26 cellular contexts compared by ENCODE assay signal in the genomic region with DNA sequence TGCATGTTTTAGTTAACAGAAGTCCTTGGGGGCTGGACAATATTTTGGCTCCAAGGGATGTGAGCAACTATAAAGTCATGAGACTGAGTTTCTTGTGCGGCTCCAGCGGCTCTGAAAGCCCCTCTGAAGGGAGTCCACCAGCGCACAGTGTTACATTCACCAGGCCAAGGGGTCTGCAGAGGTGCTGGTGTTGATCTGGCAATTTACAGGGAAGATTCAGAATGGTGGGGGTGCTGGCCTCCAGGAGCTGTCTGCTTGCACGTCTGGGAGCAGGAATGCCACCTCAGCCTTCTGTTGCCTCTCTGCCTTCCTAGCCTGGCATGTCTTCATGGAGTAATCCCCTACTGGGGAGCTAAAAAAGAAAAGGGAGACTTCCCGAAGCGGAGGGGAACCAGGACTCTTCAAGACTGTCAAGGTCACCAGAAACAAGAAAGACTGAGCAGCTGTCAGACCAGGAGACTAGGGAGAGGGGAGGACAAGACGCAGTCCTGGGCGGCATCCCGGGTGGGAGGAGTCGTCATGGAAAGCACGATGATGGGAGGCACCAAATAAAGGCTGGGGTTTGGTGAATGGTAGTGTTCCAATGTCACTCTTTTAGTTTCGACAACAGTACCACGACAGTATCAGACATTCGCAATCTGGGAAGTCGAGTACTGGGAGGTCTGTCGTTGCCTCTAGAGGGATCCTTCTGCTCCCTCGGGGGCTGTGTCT. TPM values are rescaled to one million over a fixed set of nuclear protein-coding genes. Genes with fewer than 3 reads are reported as not detected.
A peak's percentile ranks its signal among the peaks of the same experiment; 100 is the strongest.
DNase-seq lines count a peak whose midpoint lies in the region; ATAC-seq, FAIRE-seq and TF ChIP-seq lines count a peak whose summit lies in the region.
"Had no signal": no experiment of that assay in that cellular context is flagged by ENCODE, and none has a peak within 500 bp of the region (broad histone marks: within the 10 kb centered on the region; RNA-seq: fewer than 3 reads in every experiment).

No MANE protein-coding gene starts in this region.

- no peaks in the 10 kb centered on the region for H3K9me3 ChIP-seq in Peyer's patch
- H3K9me3 ChIP-seq: A549 had no signal

- DNase-seq in Peyer's patch (peak in 2 of 3 donors; percentile 31 to 33), bronchial epithelial cell (ENCODE audit: low read depth) (no peak), nephron progenitor cell (no peak), substantia nigra (lab: John Stamatoyannopoulos, UW) (no peak), RKO (ENCODE audit: low spot score) (no peak), COLO668 (lab: John Stamatoyannopoulos, UW; ENCODE audit: unreplicated experiment) (no peak)
- DNase-seq: DMS53, GDM1, GOT3, Karpas-422, MV-4-11, NCI-H1105 treated with DMSO at 0.1 percent for 48 hours, NCI-H1694 treated with DMSO at 0.1 percent for 48 hours, NCI-H2081 treated with DMSO at 0.1 percent for 48 hours, NCI-H2171 treated with DMSO at 0.1 percent for 48 hours, NCI-H446, NCI-H526, RPMI8226, SHP77 treated with DMSO at 0.1 percent for 48 hours had no signal

- H3K4me1 ChIP-seq in Peyer's patch, result peaks cover 0 to 2% (median 0%) of the 10 kb centered on the region in 4 donors
- H3K4me1 ChIP-seq: A549 had no signal

- H3K4me1 Mint-ChIP-seq in nephron progenitor cell, result peaks cover 49% of the 10 kb centered on the region
- H3K4me1 Mint-ChIP-seq: B cell, CD14-positive monocyte had no signal

- no peak for TF ChIP-seq POLR2A in Peyer's patch (IDR thresholded peaks at IDR 0.05)

- no peak overlapping the region for H3K27ac ChIP-seq in Peyer's patch
- H3K27ac ChIP-seq in substantia nigra (ENCODE audit: low read depth, low read length, poor library complexity, severe bottlenecking), result peak overlapping the region; percentile 26
- H3K27ac ChIP-seq: A549, SK-N-MC had no signal

- peak; percentile 89 for FAIRE-seq in bronchial epithelial cell (lab: Jason Lieb, UNC)
- FAIRE-seq: A549, D721Med had no signal

- H3K36me3 ChIP-seq in Peyer's patch (peaks cover 0 to 52% (median 0%) of the 10 kb centered on the region in 3 donors), bronchial epithelial cell (ENCODE audit: control insufficient read depth, insufficient read depth, low read length) (peaks cover 7% of the 10 kb centered on the region)

- peak overlapping the region; percentile 30 for H3K27ac Mint-ChIP-seq in nephron progenitor cell
- H3K27ac Mint-ChIP-seq: B cell had no signal

- no peak for ATAC-seq in HG03520 (IDR thresholded peaks at IDR 0.05; ENCODE audit: unreplicated experiment)
- ATAC-seq: A549, HCT116 had no signal

- no peaks in the 10 kb centered on the region for H3K9me3 Mint-ChIP-seq in nephron progenitor cell

- no peak for TF ChIP-seq CTCF in Peyer's patch (IDR thresholded peaks at IDR 0.05)
- TF ChIP-seq CTCF in bronchial epithelial cell (IDR thresholded peaks at IDR 0.05; ENCODE audit: insufficient read depth, low read length, severe bottlenecking), result no peak
- TF ChIP-seq CTCF in nephron progenitor cell (IDR thresholded peaks at IDR 0.05), result no peak

- H3K4me3 Mint-ChIP-seq in nephron progenitor cell, result no peak overlapping the region
- H3K4me3 Mint-ChIP-seq: B cell, CD14-positive monocyte had no signal

- no peaks in the 10 kb centered on the region for H3K27me3 Mint-ChIP-seq in nephron progenitor cell (ENCODE audit: low read depth, poor library complexity)

- H3K27me3 ChIP-seq in Peyer's patch (no peaks in the 10 kb centered on the region), bronchial epithelial cell (ENCODE audit: control insufficient read depth, insufficient read depth, low read length) (no peaks in the 10 kb centered on the region)

- peaks cover 48% of the 10 kb centered on the region for H3K36me3 Mint-ChIP-seq in nephron progenitor cell (ENCODE audit: low read depth)
- H3K36me3 Mint-ChIP-seq: CD14-positive monocyte had no signal

- H3K4me3 ChIP-seq in Peyer's patch, result no peak overlapping the region
- H3K4me3 ChIP-seq in bronchial epithelial cell (ENCODE audit: low read depth, low read length), result no peak overlapping the region
- H3K4me3 ChIP-seq: A549, SK-N-MC had no signal

RNA-seq across cellular contexts. Expression of a gene that starts 31.9 kb away (rescaled TPM):
- total RNA-seq in Peyer's patch (10 to 100 TPM in 3 of 4 donors, 1 to 10 TPM in 1; 6.6 to 16.8 (median 15.9) TPM), bronchial epithelial cell (15.5 and 34.2 TPM in 2 replicates)

Comparison
In these comparisons a context has a peak if more than half of its experiments do, and no peak if none do; other contexts are left out.
1. DNase-seq: peak in Peyer's patch (2 of 3); none in bronchial epithelial cell (single experiment), nephron progenitor cell (single experiment), substantia nigra (0 of 49), RKO (single experiment) and COLO668 (single experiment).